1 cellular context compared by ENCODE assay signal in the genomic region with DNA sequence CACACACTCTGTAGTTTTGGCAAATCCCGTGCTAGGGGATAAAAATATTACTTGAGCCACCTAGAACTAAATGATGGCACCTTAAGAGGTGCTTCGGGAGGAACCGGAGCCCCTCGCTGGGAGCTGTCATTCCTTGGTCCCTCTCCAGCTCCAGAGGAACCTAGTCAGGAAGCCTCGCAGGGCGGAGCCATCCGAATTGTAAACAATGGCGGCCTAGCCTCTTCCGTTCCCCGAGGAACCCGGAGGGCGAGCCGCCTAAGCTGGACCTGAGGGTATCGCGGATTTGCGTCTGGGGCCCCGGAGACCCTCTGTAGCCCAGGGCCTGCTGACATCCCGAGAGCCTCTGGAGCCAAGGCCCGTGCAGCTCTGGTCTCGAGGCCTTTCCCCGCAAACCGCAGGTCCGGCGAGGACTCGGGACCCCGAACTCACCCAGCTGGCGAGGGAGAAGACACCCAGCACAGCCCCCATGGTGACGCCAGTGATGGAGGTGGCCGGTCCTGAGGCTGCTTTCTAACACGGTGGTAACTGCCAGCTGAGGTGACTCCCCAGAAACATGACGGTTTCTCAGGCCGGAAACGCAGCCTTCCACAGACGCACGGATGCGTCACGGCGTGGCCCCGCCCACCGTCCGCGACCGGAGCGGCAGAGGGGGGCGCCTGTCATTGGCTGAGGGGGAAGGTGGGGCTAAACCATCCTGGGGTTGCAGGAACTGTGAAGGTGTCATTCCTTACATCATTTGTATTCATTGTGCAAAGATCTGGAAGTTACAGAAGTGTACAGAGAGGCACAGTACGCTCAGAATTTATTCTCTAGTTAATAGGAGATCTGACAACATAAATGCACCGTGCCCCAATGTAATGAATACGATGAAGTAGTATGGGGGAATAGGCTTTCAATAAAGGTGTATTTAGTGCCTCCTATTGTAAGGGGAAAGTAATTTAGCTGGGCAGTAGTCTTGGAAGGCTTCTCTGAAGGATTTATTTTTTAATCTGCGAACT.
A peak's percentile ranks its signal among the peaks of the same experiment; 100 is the strongest.
TF ChIP-seq lines count a peak whose summit lies in the region.

SERINC3 (minus strand) TSS at position 587 of the 998 bp plus-strand sequence; CDS start at position 468, 119 bp downstream.

TF ChIP-seq in HepG2, 621 proteins besides CTCF, POLR2A, EP300 and RAD21 (continued from another document and continues in another):
- TF ChIP-seq, protein P1, sequence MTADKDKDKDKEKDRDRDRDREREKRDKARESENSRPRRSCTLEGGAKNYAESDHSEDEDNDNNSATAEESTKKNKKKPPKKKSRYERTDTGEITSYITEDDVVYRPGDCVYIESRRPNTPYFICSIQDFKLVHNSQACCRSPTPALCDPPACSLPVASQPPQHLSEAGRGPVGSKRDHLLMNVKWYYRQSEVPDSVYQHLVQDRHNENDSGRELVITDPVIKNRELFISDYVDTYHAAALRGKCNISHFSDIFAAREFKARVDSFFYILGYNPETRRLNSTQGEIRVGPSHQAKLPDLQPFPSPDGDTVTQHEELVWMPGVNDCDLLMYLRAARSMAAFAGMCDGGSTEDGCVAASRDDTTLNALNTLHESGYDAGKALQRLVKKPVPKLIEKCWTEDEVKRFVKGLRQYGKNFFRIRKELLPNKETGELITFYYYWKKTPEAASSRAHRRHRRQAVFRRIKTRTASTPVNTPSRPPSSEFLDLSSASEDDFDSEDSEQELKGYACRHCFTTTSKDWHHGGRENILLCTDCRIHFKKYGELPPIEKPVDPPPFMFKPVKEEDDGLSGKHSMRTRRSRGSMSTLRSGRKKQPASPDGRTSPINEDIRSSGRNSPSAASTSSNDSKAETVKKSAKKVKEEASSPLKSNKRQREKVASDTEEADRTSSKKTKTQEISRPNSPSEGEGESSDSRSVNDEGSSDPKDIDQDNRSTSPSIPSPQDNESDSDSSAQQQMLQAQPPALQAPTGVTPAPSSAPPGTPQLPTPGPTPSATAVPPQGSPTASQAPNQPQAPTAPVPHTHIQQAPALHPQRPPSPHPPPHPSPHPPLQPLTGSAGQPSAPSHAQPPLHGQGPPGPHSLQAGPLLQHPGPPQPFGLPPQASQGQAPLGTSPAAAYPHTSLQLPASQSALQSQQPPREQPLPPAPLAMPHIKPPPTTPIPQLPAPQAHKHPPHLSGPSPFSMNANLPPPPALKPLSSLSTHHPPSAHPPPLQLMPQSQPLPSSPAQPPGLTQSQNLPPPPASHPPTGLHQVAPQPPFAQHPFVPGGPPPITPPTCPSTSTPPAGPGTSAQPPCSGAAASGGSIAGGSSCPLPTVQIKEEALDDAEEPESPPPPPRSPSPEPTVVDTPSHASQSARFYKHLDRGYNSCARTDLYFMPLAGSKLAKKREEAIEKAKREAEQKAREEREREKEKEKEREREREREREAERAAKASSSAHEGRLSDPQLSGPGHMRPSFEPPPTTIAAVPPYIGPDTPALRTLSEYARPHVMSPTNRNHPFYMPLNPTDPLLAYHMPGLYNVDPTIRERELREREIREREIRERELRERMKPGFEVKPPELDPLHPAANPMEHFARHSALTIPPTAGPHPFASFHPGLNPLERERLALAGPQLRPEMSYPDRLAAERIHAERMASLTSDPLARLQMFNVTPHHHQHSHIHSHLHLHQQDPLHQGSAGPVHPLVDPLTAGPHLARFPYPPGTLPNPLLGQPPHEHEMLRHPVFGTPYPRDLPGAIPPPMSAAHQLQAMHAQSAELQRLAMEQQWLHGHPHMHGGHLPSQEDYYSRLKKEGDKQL (CRISPR knock-in tag; IDR thresholded peaks at IDR 0.05; ENCODE audit: low read depth) = no peak
- TF ChIP-seq, protein P2, sequence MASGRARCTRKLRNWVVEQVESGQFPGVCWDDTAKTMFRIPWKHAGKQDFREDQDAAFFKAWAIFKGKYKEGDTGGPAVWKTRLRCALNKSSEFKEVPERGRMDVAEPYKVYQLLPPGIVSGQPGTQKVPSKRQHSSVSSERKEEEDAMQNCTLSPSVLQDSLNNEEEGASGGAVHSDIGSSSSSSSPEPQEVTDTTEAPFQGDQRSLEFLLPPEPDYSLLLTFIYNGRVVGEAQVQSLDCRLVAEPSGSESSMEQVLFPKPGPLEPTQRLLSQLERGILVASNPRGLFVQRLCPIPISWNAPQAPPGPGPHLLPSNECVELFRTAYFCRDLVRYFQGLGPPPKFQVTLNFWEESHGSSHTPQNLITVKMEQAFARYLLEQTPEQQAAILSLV (CRISPR knock-in tag; IDR thresholded peaks at IDR 0.05; ENCODE audit: borderline replicate concordance) = peak; percentile 93; the same call in 1 of the 2 replicates
- TF ChIP-seq, protein P3, sequence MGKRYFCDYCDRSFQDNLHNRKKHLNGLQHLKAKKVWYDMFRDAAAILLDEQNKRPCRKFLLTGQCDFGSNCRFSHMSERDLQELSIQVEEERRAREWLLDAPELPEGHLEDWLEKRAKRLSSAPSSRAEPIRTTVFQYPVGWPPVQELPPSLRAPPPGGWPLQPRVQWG (CRISPR knock-in tag; IDR thresholded peaks at IDR 0.05; ENCODE audit: borderline replicate concordance, low read depth) = no peak
- TF ChIP-seq RELA (CRISPR knock-in tag; IDR thresholded peaks at IDR 0.05) (no peak), RXRA (CRISPR knock-in tag; IDR thresholded peaks at IDR 0.05) (peak; percentile 87), MAZ (IDR thresholded peaks at IDR 0.05; ENCODE audit: borderline replicate concordance, low read depth, low read length) (peak; percentile 77), MAZ (CRISPR knock-in tag; IDR thresholded peaks at IDR 0.05; ENCODE audit: low read depth) (peak; percentile 94), MAFF (IDR thresholded peaks at IDR 0.05; ENCODE audit: low read depth, low read length) (no peak; the same call in 1 of the 2 replicates), FOXJ3 (CRISPR knock-in tag; IDR thresholded peaks at IDR 0.05; ENCODE audit: borderline replicate concordance) (peak; percentile 86), TP53 (CRISPR knock-in tag; conservative IDR thresholded peaks at IDR 0.05) (peak; percentile 93; the same call in 1 of the 2 replicates), NCOA5 (CRISPR knock-in tag; IDR thresholded peaks at IDR 0.05) (peak; percentile 91), ZNF672 (CRISPR knock-in tag; IDR thresholded peaks at IDR 0.05) (no peak; the same call in 1 of the 2 replicates), ZNF180 (CRISPR knock-in tag; IDR thresholded peaks at IDR 0.05; ENCODE audit: borderline replicate concordance, low read depth) (no peak; the same call in 1 of the 2 replicates), TCF7L2 (IDR thresholded peaks at IDR 0.05; ENCODE audit: low read depth, low read length) (no peak), PHF8 (CRISPR knock-in tag; IDR thresholded peaks at IDR 0.05) (peak; percentile 99), DNMT3B (CRISPR knock-in tag; conservative IDR thresholded peaks at IDR 0.05) (peak; percentile 90; the same call in 1 of the 2 replicates), JDP2 (CRISPR knock-in tag; IDR thresholded peaks at IDR 0.05; ENCODE audit: borderline replicate concordance) (no peak), ZNF431 (CRISPR knock-in tag; IDR thresholded peaks at IDR 0.05; ENCODE audit: borderline replicate concordance, low read depth) (peak; percentile 61; the same call in 1 of the 2 replicates), ZNF367 (CRISPR knock-in tag; IDR thresholded peaks at IDR 0.05; ENCODE audit: borderline replicate concordance) (peak; percentile 74; the same call in 1 of the 2 replicates), NBN (conservative IDR thresholded peaks at IDR 0.05) (no peak), ZFP1 (CRISPR knock-in tag; IDR thresholded peaks at IDR 0.05) (no peak; the same call in 1 of the 2 replicates), IRF2 (CRISPR knock-in tag; IDR thresholded peaks at IDR 0.05) (peak; percentile 60), GATA4 (IDR thresholded peaks at IDR 0.05; ENCODE audit: borderline replicate concordance, low read depth) (no peak), SATB2 (CRISPR knock-in tag; IDR thresholded peaks at IDR 0.05) (peak; percentile 95), NR1H2 (CRISPR knock-in tag; IDR thresholded peaks at IDR 0.05; ENCODE audit: borderline replicate concordance, low read depth) (no peak)
- TF ChIP-seq, protein P4, sequence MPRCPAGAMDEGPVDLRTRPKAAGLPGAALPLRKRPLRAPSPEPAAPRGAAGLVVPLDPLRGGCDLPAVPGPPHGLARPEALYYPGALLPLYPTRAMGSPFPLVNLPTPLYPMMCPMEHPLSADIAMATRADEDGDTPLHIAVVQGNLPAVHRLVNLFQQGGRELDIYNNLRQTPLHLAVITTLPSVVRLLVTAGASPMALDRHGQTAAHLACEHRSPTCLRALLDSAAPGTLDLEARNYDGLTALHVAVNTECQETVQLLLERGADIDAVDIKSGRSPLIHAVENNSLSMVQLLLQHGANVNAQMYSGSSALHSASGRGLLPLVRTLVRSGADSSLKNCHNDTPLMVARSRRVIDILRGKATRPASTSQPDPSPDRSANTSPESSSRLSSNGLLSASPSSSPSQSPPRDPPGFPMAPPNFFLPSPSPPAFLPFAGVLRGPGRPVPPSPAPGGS (CRISPR knock-in tag; IDR thresholded peaks at IDR 0.05) = peak; percentile 96
- TF ChIP-seq, protein P5, sequence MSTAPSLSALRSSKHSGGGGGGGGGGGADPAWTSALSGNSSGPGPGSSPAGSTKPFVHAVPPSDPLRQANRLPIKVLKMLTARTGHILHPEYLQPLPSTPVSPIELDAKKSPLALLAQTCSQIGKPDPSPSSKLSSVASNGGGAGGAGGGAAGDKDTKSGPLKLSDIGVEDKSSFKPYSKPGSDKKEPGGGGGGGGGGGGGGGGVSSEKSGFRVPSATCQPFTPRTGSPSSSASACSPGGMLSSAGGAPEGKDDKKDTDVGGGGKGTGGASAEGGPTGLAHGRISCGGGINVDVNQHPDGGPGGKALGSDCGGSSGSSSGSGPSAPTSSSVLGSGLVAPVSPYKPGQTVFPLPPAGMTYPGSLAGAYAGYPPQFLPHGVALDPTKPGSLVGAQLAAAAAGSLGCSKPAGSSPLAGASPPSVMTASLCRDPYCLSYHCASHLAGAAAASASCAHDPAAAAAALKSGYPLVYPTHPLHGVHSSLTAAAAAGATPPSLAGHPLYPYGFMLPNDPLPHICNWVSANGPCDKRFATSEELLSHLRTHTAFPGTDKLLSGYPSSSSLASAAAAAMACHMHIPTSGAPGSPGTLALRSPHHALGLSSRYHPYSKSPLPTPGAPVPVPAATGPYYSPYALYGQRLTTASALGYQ (CRISPR knock-in tag; IDR thresholded peaks at IDR 0.05) = peak; percentile 76; the same call in 1 of the 2 replicates
- TF ChIP-seq, protein P6, sequence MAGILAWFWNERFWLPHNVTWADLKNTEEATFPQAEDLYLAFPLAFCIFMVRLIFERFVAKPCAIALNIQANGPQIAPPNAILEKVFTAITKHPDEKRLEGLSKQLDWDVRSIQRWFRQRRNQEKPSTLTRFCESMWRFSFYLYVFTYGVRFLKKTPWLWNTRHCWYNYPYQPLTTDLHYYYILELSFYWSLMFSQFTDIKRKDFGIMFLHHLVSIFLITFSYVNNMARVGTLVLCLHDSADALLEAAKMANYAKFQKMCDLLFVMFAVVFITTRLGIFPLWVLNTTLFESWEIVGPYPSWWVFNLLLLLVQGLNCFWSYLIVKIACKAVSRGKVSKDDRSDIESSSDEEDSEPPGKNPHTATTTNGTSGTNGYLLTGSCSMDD (CRISPR knock-in tag; IDR thresholded peaks at IDR 0.05) = peak; percentile 93; the same call in 1 of the 2 replicates
- TF ChIP-seq, protein P7, sequence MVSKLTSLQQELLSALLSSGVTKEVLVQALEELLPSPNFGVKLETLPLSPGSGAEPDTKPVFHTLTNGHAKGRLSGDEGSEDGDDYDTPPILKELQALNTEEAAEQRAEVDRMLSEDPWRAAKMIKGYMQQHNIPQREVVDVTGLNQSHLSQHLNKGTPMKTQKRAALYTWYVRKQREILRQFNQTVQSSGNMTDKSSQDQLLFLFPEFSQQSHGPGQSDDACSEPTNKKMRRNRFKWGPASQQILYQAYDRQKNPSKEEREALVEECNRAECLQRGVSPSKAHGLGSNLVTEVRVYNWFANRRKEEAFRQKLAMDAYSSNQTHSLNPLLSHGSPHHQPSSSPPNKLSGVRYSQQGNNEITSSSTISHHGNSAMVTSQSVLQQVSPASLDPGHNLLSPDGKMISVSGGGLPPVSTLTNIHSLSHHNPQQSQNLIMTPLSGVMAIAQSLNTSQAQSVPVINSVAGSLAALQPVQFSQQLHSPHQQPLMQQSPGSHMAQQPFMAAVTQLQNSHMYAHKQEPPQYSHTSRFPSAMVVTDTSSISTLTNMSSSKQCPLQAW (CRISPR knock-in tag; IDR thresholded peaks at IDR 0.05) = peak; percentile 96
- TF ChIP-seq, protein P8, sequence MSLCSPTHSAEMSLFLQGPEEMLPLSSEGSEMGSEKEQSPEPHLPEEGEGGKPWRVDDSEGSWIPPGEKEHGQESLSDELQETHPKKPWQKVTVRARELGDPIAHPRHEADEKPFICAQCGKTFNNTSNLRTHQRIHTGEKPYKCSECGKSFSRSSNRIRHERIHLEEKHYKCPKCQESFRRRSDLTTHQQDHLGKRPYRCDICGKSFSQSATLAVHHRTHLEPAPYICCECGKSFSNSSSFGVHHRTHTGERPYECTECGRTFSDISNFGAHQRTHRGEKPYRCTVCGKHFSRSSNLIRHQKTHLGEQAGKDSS (CRISPR knock-in tag; IDR thresholded peaks at IDR 0.05; ENCODE audit: borderline replicate concordance, low read depth) = 0 out of 2 replicates have a peak, but pooled peaks have one; percentile 83
- TF ChIP-seq, protein P9, sequence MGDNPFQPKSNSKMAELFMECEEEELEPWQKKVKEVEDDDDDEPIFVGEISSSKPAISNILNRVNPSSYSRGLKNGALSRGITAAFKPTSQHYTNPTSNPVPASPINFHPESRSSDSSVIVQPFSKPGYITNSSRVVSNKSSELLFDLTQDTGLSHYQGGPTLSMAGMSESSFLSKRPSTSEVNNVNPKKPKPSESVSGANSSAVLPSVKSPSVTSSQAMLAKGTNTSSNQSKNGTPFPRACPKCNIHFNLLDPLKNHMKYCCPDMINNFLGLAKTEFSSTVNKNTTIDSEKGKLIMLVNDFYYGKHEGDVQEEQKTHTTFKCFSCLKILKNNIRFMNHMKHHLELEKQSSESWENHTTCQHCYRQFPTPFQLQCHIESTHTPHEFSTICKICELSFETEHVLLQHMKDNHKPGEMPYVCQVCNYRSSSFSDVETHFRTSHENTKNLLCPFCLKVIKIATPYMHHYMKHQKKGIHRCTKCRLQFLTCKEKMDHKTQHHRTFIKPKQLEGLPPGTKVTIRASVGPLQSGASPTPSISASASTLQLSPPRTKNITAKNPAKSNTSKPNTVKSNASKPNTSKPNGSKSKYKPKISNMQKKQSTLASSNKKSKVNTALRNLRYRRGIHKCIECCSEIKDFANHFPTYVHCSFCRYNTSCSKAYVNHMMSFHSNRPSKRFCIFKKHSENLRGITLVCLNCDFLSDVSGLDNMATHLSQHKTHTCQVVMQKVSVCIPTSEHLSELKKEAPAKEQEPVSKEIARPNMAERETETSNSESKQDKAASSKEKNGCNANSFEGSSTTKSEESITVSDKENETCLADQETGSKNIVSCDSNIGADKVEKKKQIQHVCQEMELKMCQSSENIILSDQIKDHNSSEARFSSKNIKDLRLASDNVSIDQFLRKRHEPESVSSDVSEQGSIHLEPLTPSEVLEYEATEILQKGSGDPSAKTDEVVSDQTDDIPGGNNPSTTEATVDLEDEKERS (CRISPR knock-in tag; IDR thresholded peaks at IDR 0.05) = peak; percentile 96
- TF ChIP-seq, protein P10, sequence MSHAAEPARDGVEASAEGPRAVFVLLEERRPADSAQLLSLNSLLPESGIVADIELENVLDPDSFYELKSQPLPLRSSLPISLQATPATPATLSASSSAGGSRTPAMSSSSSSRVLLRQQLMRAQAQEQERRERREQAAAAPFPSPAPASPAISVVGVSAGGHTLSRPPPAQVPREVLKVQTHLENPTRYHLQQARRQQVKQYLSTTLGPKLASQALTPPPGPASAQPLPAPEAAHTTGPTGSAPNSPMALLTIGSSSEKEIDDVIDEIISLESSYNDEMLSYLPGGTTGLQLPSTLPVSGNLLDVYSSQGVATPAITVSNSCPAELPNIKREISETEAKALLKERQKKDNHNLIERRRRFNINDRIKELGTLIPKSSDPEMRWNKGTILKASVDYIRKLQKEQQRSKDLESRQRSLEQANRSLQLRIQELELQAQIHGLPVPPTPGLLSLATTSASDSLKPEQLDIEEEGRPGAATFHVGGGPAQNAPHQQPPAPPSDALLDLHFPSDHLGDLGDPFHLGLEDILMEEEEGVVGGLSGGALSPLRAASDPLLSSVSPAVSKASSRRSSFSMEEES (CRISPR knock-in tag; IDR thresholded peaks at IDR 0.05) = peak; percentile 48
